Comparison of ENCODE assay signal across 26 cellular contexts in the genomic region with DNA sequence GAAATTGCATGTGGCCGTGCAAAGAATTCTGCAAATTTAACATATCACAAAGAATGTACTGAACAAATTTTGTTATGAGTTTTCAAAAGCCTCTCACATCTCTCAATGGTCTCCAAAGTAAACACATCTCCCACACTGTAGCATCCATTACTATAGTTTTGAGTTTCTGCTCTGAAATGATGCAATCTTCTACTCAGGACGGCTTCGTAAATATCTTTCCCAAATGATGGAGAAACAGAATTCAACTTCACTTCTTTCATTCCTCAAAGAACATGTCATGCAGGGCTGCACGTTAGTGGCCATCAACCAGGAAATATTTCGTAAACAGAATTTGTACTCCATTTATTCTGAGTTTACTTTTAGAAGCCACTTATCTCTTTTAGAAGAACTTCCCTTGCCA. TPM values are rescaled to one million over a fixed set of nuclear protein-coding genes. Genes with fewer than 3 reads are reported as not detected.
DNase-seq lines count a peak whose midpoint lies in the region; ATAC-seq and TF ChIP-seq lines count a peak whose summit lies in the region.
"Had no signal": no experiment of that assay in that cellular context is flagged by ENCODE, and none has a peak within 500 bp of the region (broad histone marks: within the 10 kb centered on the region; RNA-seq: fewer than 3 reads in every experiment).

No MANE protein-coding gene starts in this region.

- H3K27me3 Mint-ChIP-seq in natural killer cell treated with Interleukin-12 subunit alpha and Interleukin-12 subunit beta and Interleukin-15 and Interleukin-18, amount 100 ng/mL, for 72 hours = no peaks in the 10 kb centered on the region
- H3K27me3 Mint-ChIP-seq: activated CD4-positive, alpha-beta memory T cell treated with anti-CD3 and anti-CD28 coated beads for 36 hours; T-helper 17 cell had no signal

- no peak for ATAC-seq in natural killer cell treated with Interleukin-12 subunit alpha and Interleukin-12 subunit beta and Interleukin-15 and Interleukin-18, amount 100 ng/mL, for 72 hours
- ATAC-seq in GM21390 (IDR thresholded peaks at IDR 0.05; ENCODE audit: unreplicated experiment) = no peak
- ATAC-seq: psoas muscle; stimulated activated naive CD8-positive, alpha-beta T cell treated with anti-CD3 and anti-CD28 coated beads, Interleukin-15, amount 100 ng/mL, for 72 hours; T-helper 17 cell had no signal

- peaks cover 29 to 35% of the 10 kb centered on the region in 2 donors for H3K4me1 Mint-ChIP-seq in natural killer cell treated with Interleukin-12 subunit alpha and Interleukin-12 subunit beta and Interleukin-15 and Interleukin-18, amount 100 ng/mL, for 72 hours (ENCODE audit: low read depth in 2 of 2)

- H3K27ac Mint-ChIP-seq in natural killer cell treated with Interleukin-12 subunit alpha and Interleukin-12 subunit beta and Interleukin-15 and Interleukin-18, amount 100 ng/mL, for 72 hours = peak overlapping the region; percentile 3 to 79
- H3K27ac Mint-ChIP-seq: activated CD4-positive, alpha-beta memory T cell treated with anti-CD3 and anti-CD28 coated beads for 36 hours; activated naive CD4-positive, alpha-beta T cell treated with anti-CD3 and anti-CD28 coated beads for 36 hours; endodermal cell; nephron; stimulated activated naive CD8-positive, alpha-beta T cell treated with anti-CD3 and anti-CD28 coated beads, Interleukin-15, amount 100 ng/mL, for 72 hours; T-helper 17 cell had no signal

- DNase-seq in AG10803 (ENCODE audit: low read depth) (peak; percentile 22), HCEC 1CT (peak; percentile 2), fibroblast of gingiva (ENCODE audit: low read depth) (peak; percentile 69), nucleus accumbens (lab: John Stamatoyannopoulos, UW) (no peak), SW 1271 (lab: John Stamatoyannopoulos, UW) (no peak)
- no peak for DNase-seq in natural killer cell treated with Interleukin-12 subunit alpha and Interleukin-12 subunit beta and Interleukin-15 and Interleukin-18, amount 100 ng/mL, for 72 hours (ENCODE audit: low spot score)
- DNase-seq in activated effector memory CD4-positive, alpha-beta T cell treated with Interleukin-2 at 50 U/mL for 16 hours = no peak
- DNase-seq: activated CD4-positive, alpha-beta memory T cell treated with anti-CD3 and anti-CD28 coated beads for 36 hours; activated naive CD4-positive, alpha-beta T cell treated with anti-CD3 and anti-CD28 coated beads for 36 hours; aorta; COR-L47; EL; endodermal cell; hypothalamus; Kasumi-1; NCI-H1092 treated with DMSO at 0.1 percent for 48 hours; NCI-H2029; NCI-H446; PC-9; psoas muscle; SHP77 treated with DMSO at 0.1 percent for 48 hours; stimulated activated CD4-positive, alpha-beta T cell treated with anti-CD3 and anti-CD28 coated beads, Interleukin-4, amount 100 ng/mL, for 24 hours; stimulated activated naive CD8-positive, alpha-beta T cell treated with anti-CD3 and anti-CD28 coated beads, Interleukin-15, amount 100 ng/mL, for 72 hours; T-helper 17 cell had no signal

- peak overlapping the region; percentile 7 for H3K4me3 Mint-ChIP-seq in natural killer cell treated with Interleukin-12 subunit alpha and Interleukin-12 subunit beta and Interleukin-15 and Interleukin-18, amount 100 ng/mL, for 72 hours
- H3K4me3 Mint-ChIP-seq: activated CD4-positive, alpha-beta memory T cell treated with anti-CD3 and anti-CD28 coated beads for 36 hours; activated naive CD4-positive, alpha-beta T cell treated with anti-CD3 and anti-CD28 coated beads for 36 hours; endodermal cell; nephron; T-helper 17 cell had no signal

- no peak for TF ChIP-seq CTCF in AG10803 (conservative IDR thresholded peaks at IDR 0.05; ENCODE audit: low read length)

- peaks cover 10% of the 10 kb centered on the region for H3K36me3 Mint-ChIP-seq in natural killer cell treated with Interleukin-12 subunit alpha and Interleukin-12 subunit beta and Interleukin-15 and Interleukin-18, amount 100 ng/mL, for 72 hours

- peaks cover 2% of the 10 kb centered on the region for H3K9me3 Mint-ChIP-seq in natural killer cell treated with Interleukin-12 subunit alpha and Interleukin-12 subunit beta and Interleukin-15 and Interleukin-18, amount 100 ng/mL, for 72 hours

- H3K4me3 ChIP-seq in AG10803 (ENCODE audit: low read length) = no peak overlapping the region
- H3K4me3 ChIP-seq: PC-9, psoas muscle had no signal

RNA-seq across cellular contexts. Expression of a gene that starts 17.5 kb away (rescaled TPM):
- total RNA-seq in natural killer cell treated with Interleukin-12 subunit alpha and Interleukin-12 subunit beta and Interleukin-15 and Interleukin-18, amount 100 ng/mL, for 72 hours = 10 to 100 TPM; 49.4 to 65.9 TPM

Comparison
In these comparisons a context has a peak if more than half of its experiments do, and no peak if none do; other contexts are left out.
1. DNase-seq: peak in AG10803 (single experiment), HCEC 1CT (single experiment) and fibroblast of gingiva (single experiment); none in natural killer cell treated with Interleukin-12 subunit alpha and Interleukin-12 subunit beta and Interleukin-15 and Interleukin-18, amount 100 ng/mL, for 72 hours (single experiment), nucleus accumbens (0 of 56), SW 1271 (0 of 2) and activated effector memory CD4-positive, alpha-beta T cell treated with Interleukin-2 at 50 U/mL for 16 hours (single experiment).